In the genomic region with DNA sequence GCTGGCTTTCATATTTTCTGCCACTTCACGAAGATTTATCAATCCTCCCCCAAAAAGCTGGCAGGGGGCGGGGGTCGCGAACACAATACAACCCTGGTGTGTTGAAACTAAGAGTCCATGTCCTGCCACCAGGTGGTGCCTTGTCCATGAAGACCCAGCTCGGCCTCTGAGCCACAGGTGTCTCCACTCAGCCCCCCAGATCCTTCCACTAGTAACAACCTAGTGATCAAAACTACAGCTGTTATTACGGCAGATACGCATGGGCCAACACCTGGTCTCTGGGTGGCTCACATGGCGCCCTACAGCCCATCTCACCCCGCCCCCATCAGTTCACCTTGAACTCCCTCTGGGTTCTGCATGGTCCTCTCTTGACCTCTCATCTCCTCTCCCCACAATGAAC, we compare ENCODE assay signal across 1 cellular context.
TF ChIP-seq lines count a peak whose summit lies in the region.

No MANE protein-coding gene starts in this region.

TF ChIP-seq in K562, 482 proteins besides CTCF, POLR2A, EP300 and RAD21:
- TF ChIP-seq ZBTB7A (IDR thresholded peaks at IDR 0.05; ENCODE audit: borderline replicate concordance, control insufficient read depth, low read depth, low read length) = 0 out of 2 replicates have a peak, but pooled peaks have one; percentile 28
- TF ChIP-seq KAT7 (CRISPR knock-in tag; IDR thresholded peaks at IDR 0.05; ENCODE audit: borderline replicate concordance) = no peak
